Comparison of ENCODE assay signal across 1 cellular context in genomic region chr4:3784469-3785291, GRCh38.
TF ChIP-seq lines count a peak whose summit lies in the region.

No MANE protein-coding gene starts in this region.

TF ChIP-seq in HepG2, 621 proteins besides CTCF, POLR2A, EP300 and RAD21 (continued from another document and continues in another):
- TF ChIP-seq, protein P1, sequence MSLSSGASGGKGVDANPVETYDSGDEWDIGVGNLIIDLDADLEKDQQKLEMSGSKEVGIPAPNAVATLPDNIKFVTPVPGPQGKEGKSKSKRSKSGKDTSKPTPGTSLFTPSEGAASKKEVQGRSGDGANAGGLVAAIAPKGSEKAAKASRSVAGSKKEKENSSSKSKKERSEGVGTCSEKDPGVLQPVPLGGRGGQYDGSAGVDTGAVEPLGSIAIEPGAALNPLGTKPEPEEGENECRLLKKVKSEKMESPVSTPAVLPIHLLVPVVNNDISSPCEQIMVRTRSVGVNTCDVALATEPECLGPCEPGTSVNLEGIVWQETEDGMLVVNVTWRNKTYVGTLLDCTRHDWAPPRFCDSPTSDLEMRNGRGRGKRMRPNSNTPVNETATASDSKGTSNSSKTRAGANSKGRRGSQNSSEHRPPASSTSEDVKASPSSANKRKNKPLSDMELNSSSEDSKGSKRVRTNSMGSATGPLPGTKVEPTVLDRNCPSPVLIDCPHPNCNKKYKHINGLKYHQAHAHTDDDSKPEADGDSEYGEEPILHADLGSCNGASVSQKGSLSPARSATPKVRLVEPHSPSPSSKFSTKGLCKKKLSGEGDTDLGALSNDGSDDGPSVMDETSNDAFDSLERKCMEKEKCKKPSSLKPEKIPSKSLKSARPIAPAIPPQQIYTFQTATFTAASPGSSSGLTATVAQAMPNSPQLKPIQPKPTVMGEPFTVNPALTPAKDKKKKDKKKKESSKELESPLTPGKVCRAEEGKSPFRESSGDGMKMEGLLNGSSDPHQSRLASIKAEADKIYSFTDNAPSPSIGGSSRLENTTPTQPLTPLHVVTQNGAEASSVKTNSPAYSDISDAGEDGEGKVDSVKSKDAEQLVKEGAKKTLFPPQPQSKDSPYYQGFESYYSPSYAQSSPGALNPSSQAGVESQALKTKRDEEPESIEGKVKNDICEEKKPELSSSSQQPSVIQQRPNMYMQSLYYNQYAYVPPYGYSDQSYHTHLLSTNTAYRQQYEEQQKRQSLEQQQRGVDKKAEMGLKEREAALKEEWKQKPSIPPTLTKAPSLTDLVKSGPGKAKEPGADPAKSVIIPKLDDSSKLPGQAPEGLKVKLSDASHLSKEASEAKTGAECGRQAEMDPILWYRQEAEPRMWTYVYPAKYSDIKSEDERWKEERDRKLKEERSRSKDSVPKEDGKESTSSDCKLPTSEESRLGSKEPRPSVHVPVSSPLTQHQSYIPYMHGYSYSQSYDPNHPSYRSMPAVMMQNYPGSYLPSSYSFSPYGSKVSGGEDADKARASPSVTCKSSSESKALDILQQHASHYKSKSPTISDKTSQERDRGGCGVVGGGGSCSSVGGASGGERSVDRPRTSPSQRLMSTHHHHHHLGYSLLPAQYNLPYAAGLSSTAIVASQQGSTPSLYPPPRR (CRISPR knock-in tag; IDR thresholded peaks at IDR 0.05; ENCODE audit: borderline replicate concordance), result peak; percentile 80
- TF ChIP-seq, protein P2, sequence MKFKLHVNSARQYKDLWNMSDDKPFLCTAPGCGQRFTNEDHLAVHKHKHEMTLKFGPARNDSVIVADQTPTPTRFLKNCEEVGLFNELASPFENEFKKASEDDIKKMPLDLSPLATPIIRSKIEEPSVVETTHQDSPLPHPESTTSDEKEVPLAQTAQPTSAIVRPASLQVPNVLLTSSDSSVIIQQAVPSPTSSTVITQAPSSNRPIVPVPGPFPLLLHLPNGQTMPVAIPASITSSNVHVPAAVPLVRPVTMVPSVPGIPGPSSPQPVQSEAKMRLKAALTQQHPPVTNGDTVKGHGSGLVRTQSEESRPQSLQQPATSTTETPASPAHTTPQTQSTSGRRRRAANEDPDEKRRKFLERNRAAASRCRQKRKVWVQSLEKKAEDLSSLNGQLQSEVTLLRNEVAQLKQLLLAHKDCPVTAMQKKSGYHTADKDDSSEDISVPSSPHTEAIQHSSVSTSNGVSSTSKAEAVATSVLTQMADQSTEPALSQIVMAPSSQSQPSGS (CRISPR knock-in tag; IDR thresholded peaks at IDR 0.05), result peak; percentile 29; the same call in 1 of the 2 replicates
- TF ChIP-seq, protein P3, sequence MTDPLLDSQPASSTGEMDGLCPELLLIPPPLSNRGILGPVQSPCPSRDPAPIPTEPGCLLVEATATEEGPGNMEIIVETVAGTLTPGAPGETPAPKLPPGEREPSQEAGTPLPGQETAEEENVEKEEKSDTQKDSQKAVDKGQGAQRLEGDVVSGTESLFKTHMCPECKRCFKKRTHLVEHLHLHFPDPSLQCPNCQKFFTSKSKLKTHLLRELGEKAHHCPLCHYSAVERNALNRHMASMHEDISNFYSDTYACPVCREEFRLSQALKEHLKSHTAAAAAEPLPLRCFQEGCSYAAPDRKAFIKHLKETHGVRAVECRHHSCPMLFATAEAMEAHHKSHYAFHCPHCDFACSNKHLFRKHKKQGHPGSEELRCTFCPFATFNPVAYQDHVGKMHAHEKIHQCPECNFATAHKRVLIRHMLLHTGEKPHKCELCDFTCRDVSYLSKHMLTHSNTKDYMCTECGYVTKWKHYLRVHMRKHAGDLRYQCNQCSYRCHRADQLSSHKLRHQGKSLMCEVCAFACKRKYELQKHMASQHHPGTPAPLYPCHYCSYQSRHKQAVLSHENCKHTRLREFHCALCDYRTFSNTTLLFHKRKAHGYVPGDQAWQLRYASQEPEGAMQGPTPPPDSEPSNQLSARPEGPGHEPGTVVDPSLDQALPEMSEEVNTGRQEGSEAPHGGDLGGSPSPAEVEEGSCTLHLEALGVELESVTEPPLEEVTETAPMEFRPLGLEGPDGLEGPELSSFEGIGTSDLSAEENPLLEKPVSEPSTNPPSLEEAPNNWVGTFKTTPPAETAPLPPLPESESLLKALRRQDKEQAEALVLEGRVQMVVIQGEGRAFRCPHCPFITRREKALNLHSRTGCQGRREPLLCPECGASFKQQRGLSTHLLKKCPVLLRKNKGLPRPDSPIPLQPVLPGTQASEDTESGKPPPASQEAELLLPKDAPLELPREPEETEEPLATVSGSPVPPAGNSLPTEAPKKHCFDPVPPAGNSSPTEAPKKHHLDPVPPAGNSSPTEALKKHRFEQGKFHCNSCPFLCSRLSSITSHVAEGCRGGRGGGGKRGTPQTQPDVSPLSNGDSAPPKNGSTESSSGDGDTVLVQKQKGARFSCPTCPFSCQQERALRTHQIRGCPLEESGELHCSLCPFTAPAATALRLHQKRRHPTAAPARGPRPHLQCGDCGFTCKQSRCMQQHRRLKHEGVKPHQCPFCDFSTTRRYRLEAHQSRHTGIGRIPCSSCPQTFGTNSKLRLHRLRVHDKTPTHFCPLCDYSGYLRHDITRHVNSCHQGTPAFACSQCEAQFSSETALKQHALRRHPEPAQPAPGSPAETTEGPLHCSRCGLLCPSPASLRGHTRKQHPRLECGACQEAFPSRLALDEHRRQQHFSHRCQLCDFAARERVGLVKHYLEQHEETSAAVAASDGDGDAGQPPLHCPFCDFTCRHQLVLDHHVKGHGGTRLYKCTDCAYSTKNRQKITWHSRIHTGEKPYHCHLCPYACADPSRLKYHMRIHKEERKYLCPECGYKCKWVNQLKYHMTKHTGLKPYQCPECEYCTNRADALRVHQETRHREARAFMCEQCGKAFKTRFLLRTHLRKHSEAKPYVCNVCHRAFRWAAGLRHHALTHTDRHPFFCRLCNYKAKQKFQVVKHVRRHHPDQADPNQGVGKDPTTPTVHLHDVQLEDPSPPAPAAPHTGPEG (CRISPR knock-in tag; IDR thresholded peaks at IDR 0.05), result peak; percentile 67; the same call in 1 of the 2 replicates
- TF ChIP-seq IKZF1 (IDR thresholded peaks at IDR 0.05) (no peak), CC2D1A (CRISPR knock-in tag; IDR thresholded peaks at IDR 0.05) (peak; percentile 96; the same call in 1 of the 2 replicates), PAX8 (CRISPR knock-in tag; IDR thresholded peaks at IDR 0.05; ENCODE audit: borderline replicate concordance) (no peak; the same call in 1 of the 2 replicates), ZFP1 (CRISPR knock-in tag; IDR thresholded peaks at IDR 0.05) (0 out of 2 replicates have a peak, but pooled peaks have one; percentile 65), MAZ (IDR thresholded peaks at IDR 0.05; ENCODE audit: borderline replicate concordance, low read depth, low read length) (0 out of 2 replicates have a peak, but pooled peaks have one; percentile 19), MAZ (CRISPR knock-in tag; IDR thresholded peaks at IDR 0.05; ENCODE audit: low read depth) (peak; percentile 81), ATF4 (CRISPR knock-in tag; IDR thresholded peaks at IDR 0.05) (peak; percentile 29 to 71; a peak in 2 of 4 replicates), ZNF235 (CRISPR knock-in tag; IDR thresholded peaks at IDR 0.05; ENCODE audit: borderline replicate concordance) (no peak), ZNF460 (CRISPR knock-in tag; IDR thresholded peaks at IDR 0.05; ENCODE audit: borderline replicate concordance) (no peak), ZNF205 (CRISPR knock-in tag; IDR thresholded peaks at IDR 0.05) (peak; percentile 64; the same call in 1 of the 2 replicates), ZBTB1 (CRISPR knock-in tag; IDR thresholded peaks at IDR 0.05; ENCODE audit: borderline replicate concordance) (0 out of 2 replicates have a peak, but pooled peaks have one; percentile 64), NCOA5 (CRISPR knock-in tag; IDR thresholded peaks at IDR 0.05) (no peak), SNRNP70 (IDR thresholded peaks at IDR 0.05; ENCODE audit: low read depth, low read length) (no peak), PRDM10 (CRISPR knock-in tag; IDR thresholded peaks at IDR 0.05; ENCODE audit: low read depth) (peak; percentile 35; the same call in 1 of the 2 replicates), THRA (CRISPR knock-in tag; IDR thresholded peaks at IDR 0.05; ENCODE audit: borderline replicate concordance) (peak; percentile 97; the same call in 1 of the 2 replicates), ZFP36L2 (CRISPR knock-in tag; IDR thresholded peaks at IDR 0.05) (no peak)
- TF ChIP-seq, protein P4, sequence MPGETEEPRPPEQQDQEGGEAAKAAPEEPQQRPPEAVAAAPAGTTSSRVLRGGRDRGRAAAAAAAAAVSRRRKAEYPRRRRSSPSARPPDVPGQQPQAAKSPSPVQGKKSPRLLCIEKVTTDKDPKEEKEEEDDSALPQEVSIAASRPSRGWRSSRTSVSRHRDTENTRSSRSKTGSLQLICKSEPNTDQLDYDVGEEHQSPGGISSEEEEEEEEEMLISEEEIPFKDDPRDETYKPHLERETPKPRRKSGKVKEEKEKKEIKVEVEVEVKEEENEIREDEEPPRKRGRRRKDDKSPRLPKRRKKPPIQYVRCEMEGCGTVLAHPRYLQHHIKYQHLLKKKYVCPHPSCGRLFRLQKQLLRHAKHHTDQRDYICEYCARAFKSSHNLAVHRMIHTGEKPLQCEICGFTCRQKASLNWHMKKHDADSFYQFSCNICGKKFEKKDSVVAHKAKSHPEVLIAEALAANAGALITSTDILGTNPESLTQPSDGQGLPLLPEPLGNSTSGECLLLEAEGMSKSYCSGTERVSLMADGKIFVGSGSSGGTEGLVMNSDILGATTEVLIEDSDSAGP (CRISPR knock-in tag; IDR thresholded peaks at IDR 0.05; ENCODE audit: borderline replicate concordance), result peak; percentile 62
- TF ChIP-seq, protein P5, sequence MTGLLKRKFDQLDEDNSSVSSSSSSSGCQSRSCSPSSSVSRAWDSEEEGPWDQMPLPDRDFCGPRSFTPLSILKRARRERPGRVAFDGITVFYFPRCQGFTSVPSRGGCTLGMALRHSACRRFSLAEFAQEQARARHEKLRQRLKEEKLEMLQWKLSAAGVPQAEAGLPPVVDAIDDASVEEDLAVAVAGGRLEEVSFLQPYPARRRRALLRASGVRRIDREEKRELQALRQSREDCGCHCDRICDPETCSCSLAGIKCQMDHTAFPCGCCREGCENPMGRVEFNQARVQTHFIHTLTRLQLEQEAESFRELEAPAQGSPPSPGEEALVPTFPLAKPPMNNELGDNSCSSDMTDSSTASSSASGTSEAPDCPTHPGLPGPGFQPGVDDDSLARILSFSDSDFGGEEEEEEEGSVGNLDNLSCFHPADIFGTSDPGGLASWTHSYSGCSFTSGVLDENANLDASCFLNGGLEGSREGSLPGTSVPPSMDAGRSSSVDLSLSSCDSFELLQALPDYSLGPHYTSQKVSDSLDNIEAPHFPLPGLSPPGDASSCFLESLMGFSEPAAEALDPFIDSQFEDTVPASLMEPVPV (CRISPR knock-in tag; IDR thresholded peaks at IDR 0.05), result 0 out of 2 replicates have a peak, but pooled peaks have one; percentile 31
- TF ChIP-seq, protein P6, sequence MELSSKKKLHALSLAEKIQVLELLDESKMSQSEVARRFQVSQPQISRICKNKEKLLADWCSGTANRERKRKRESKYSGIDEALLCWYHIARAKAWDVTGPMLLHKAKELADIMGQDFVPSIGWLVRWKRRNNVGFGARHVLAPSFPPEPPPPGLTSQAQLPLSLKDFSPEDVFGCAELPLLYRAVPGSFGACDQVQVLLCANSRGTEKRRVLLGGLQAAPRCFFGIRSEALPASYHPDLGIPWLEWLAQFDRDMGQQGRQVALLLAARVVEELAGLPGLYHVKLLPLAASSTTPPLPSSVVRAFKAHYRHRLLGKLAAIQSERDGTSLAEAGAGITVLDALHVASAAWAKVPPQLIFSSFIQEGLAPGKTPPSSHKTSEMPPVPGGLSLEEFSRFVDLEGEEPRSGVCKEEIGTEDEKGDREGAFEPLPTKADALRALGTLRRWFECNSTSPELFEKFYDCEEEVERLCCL (CRISPR knock-in tag; IDR thresholded peaks at IDR 0.05; ENCODE audit: borderline replicate concordance), result no peak; the same call in none of the 2 replicates
- TF ChIP-seq, protein P7, sequence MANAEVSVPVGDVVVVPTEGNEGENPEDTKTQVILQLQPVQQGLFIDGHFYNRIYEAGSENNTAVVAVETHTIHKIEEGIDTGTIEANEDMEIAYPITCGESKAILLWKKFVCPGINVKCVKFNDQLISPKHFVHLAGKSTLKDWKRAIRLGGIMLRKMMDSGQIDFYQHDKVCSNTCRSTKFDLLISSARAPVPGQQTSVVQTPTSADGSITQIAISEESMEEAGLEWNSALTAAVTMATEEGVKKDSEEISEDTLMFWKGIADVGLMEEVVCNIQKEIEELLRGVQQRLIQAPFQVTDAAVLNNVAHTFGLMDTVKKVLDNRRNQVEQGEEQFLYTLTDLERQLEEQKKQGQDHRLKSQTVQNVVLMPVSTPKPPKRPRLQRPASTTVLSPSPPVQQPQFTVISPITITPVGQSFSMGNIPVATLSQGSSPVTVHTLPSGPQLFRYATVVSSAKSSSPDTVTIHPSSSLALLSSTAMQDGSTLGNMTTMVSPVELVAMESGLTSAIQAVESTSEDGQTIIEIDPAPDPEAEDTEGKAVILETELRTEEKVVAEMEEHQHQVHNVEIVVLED (CRISPR knock-in tag; IDR thresholded peaks at IDR 0.05; ENCODE audit: borderline replicate concordance), result 0 out of 2 replicates have a peak, but pooled peaks have one; percentile 57
